ENCODE assay signal across 1 cellular context in genomic region chr18:47930844-47931706, GRCh38.
TF ChIP-seq lines count a peak whose summit lies in the region.

No MANE protein-coding gene starts in this region.

TF ChIP-seq in HepG2, 621 proteins besides CTCF, POLR2A, EP300 and RAD21 (continued from another document and continues in another):
- peak; percentile 89 for TF ChIP-seq ZNF407 (CRISPR knock-in tag; IDR thresholded peaks at IDR 0.05; ENCODE audit: not compliant biosample characterization)
- TF ChIP-seq SIX1 (CRISPR knock-in tag; IDR thresholded peaks at IDR 0.05; ENCODE audit: borderline replicate concordance) = 0 out of 2 replicates have a peak, but pooled peaks have one; percentile 24
- peak; percentile 88; the same call in 1 of the 2 replicates for TF ChIP-seq SNAPC5 (CRISPR knock-in tag; IDR thresholded peaks at IDR 0.05; ENCODE audit: borderline replicate concordance)
- peak; percentile 49; the same call in 1 of the 2 replicates for TF ChIP-seq FOSL1 (CRISPR knock-in tag; IDR thresholded peaks at IDR 0.05; ENCODE audit: borderline replicate concordance)
- TF ChIP-seq FIP1L1 (IDR thresholded peaks at IDR 0.05; ENCODE audit: borderline replicate concordance, insufficient read depth, low read depth, low read length) = no peak
- no peak for TF ChIP-seq JARID2 (CRISPR knock-in tag; IDR thresholded peaks at IDR 0.05; ENCODE audit: insufficient replicate concordance)
- TF ChIP-seq PRMT3 (CRISPR knock-in tag; IDR thresholded peaks at IDR 0.05; ENCODE audit: borderline replicate concordance, low read depth) = peak; percentile 67; the same call in 1 of the 2 replicates
- peak; percentile 64; the same call in 1 of the 2 replicates for TF ChIP-seq ZNF235 (CRISPR knock-in tag; IDR thresholded peaks at IDR 0.05; ENCODE audit: borderline replicate concordance)
- TF ChIP-seq TAF1 (CRISPR knock-in tag; IDR thresholded peaks at IDR 0.05) = peak; percentile 68
- TF ChIP-seq FOXK1 (CRISPR knock-in tag; IDR thresholded peaks at IDR 0.05; ENCODE audit: borderline replicate concordance, low read depth) = 0 out of 2 replicates have a peak, but pooled peaks have one; percentile 50
- TF ChIP-seq PHF21A (CRISPR knock-in tag; IDR thresholded peaks at IDR 0.05) = peak; percentile 64; the same call in 1 of the 2 replicates
- TF ChIP-seq ZNF281 (CRISPR knock-in tag; IDR thresholded peaks at IDR 0.05; ENCODE audit: borderline replicate concordance) = peak; percentile 40; the same call in 1 of the 2 replicates
- TF ChIP-seq ZNF710 (CRISPR knock-in tag; IDR thresholded peaks at IDR 0.05; ENCODE audit: borderline replicate concordance) = peak; percentile 76; the same call in 1 of the 2 replicates
- no peak for TF ChIP-seq ZNF292 (CRISPR knock-in tag; IDR thresholded peaks at IDR 0.05; ENCODE audit: borderline replicate concordance, low read depth)
- TF ChIP-seq ZNF782 (CRISPR knock-in tag; IDR thresholded peaks at IDR 0.05; ENCODE audit: borderline replicate concordance) = peak; percentile 23; the same call in 1 of the 2 replicates
- no peak for TF ChIP-seq ZFP1 (CRISPR knock-in tag; IDR thresholded peaks at IDR 0.05)
- peak; percentile 91 for TF ChIP-seq IKZF5 (CRISPR knock-in tag; IDR thresholded peaks at IDR 0.05)
- peak; percentile 81 for TF ChIP-seq HOXA3 (CRISPR knock-in tag; IDR thresholded peaks at IDR 0.05)
- TF ChIP-seq TSC22D2 (CRISPR knock-in tag; IDR thresholded peaks at IDR 0.05; ENCODE audit: borderline replicate concordance) = 0 out of 2 replicates have a peak, but pooled peaks have one; percentile 49
- TF ChIP-seq E2F5 (CRISPR knock-in tag; conservative IDR thresholded peaks at IDR 0.05) = no peak; the same call in 1 of the 2 replicates
- TF ChIP-seq MAF1 (CRISPR knock-in tag; IDR thresholded peaks at IDR 0.05; ENCODE audit: borderline replicate concordance) = no peak
- peak; percentile 98 for TF ChIP-seq RNF2 (conservative IDR thresholded peaks at IDR 0.05; ENCODE audit: low read depth)
- TF ChIP-seq ZNF691 (CRISPR knock-in tag; IDR thresholded peaks at IDR 0.05; ENCODE audit: borderline replicate concordance, low read depth) = peak; percentile 49; the same call in 1 of the 2 replicates
- TF ChIP-seq POLR2AphosphoS5 (IDR thresholded peaks at IDR 0.05; ENCODE audit: low read depth, low read length) = peak; percentile 51
- TF ChIP-seq CC2D1A (CRISPR knock-in tag; IDR thresholded peaks at IDR 0.05) = no peak
- TF ChIP-seq CEBPB (IDR thresholded peaks at IDR 0.05; ENCODE audit: borderline replicate concordance, low read depth, low read length) = no peak
- no peak for TF ChIP-seq ZNF674 (CRISPR knock-in tag; IDR thresholded peaks at IDR 0.05; ENCODE audit: low read depth)
- TF ChIP-seq CREB1 (IDR thresholded peaks at IDR 0.05) = 0 out of 2 replicates have a peak, but pooled peaks have one; percentile 18
- TF ChIP-seq CREB1 (CRISPR knock-in tag; IDR thresholded peaks at IDR 0.05) = peak; percentile 24; the same call in 1 of the 2 replicates
- no peak for TF ChIP-seq ZNF33B (CRISPR knock-in tag; IDR thresholded peaks at IDR 0.05)
- TF ChIP-seq HNRNPH1 (optimal IDR thresholded peaks at IDR 0.05; ENCODE audit: low read depth, low read length) = no peak
- TF ChIP-seq STAT6 (CRISPR knock-in tag; IDR thresholded peaks at IDR 0.05; ENCODE audit: borderline replicate concordance) = no peak
- no peak for TF ChIP-seq STAG1 (CRISPR knock-in tag; IDR thresholded peaks at IDR 0.05)
- TF ChIP-seq ZNF225 (CRISPR knock-in tag; IDR thresholded peaks at IDR 0.05) = peak; percentile 85; the same call in 1 of the 2 replicates
- TF ChIP-seq EHMT2 (IDR thresholded peaks at IDR 0.05; ENCODE audit: borderline replicate concordance, low read depth, low read length) = no peak
- no peak for TF ChIP-seq ZBTB1 (CRISPR knock-in tag; IDR thresholded peaks at IDR 0.05; ENCODE audit: borderline replicate concordance)
- TF ChIP-seq ZNF383 (CRISPR knock-in tag; IDR thresholded peaks at IDR 0.05; ENCODE audit: borderline replicate concordance) = no peak
- TF ChIP-seq MYC (CRISPR knock-in tag; IDR thresholded peaks at IDR 0.05; ENCODE audit: borderline replicate concordance) = peak; percentile 96
- 0 out of 2 replicates have a peak, but pooled peaks have one; percentile 75 for TF ChIP-seq ZNF296 (CRISPR knock-in tag; conservative IDR thresholded peaks at IDR 0.05)
